ENCODE assay signal across 30 cellular contexts in the genomic region with DNA sequence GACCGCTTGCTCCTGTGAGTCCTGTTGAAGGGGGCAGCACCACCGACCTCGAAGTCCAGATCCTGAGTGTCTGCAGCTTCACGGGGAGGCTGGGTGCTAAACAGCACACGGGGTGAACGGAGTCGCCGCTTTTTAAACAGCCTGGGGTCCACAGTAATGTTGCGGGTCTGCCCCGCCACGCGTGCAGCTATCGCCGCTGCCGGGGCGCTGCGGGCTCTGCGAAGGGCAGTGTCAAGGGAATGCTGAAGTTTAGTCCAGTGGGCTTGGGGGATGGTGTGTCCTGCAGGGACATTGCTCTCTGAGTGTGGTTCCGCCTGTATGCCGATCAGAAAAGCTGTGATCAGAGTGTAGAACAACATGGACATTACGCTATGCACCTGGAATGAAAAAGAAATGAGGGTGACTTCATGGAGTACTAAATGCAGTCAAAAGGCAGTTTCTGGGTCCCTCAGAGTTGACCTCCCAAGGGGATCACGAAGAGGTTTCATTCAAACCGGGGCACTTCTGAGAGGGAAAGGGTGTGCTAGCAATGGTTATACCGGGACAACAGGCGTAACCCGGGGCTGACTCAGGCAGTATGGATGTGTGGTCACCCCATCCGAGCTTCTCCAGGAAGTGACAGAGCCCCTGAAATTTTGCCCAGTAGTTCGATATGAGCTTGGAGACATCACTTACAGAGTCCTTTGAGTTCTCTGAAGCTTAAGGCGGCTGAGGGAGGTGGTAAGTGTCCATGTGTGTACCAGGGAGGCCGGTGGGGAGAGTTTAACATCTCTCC. TPM values are rescaled to one million over a fixed set of nuclear protein-coding genes. Genes with fewer than 3 reads are reported as not detected.
"Had no signal": no experiment of that assay in that cellular context is flagged by ENCODE, and none has a peak within 500 bp of the region (broad histone marks: within the 10 kb centered on the region; RNA-seq: fewer than 3 reads in every experiment).

No MANE protein-coding gene starts in this region.

- H3K9me3 ChIP-seq: ascending aorta, body of pancreas had no signal

- DNase-seq: activated CD4-positive, alpha-beta memory T cell treated with anti-CD3 and anti-CD28 coated beads for 36 hours; activated CD4-positive, alpha-beta T cell treated with anti-CD3 and anti-CD28 coated beads, Interleukin-2, amount 10 ng/mL, durations not matched to agents 7 days and 5 days; activated CD4-positive, CD25-positive, alpha-beta regulatory T cell; activated CD8-positive, alpha-beta memory T cell treated with anti-CD3 and anti-CD28 coated beads for 24 hours; activated effector memory CD4-positive, alpha-beta T cell treated with anti-CD3 and anti-CD28 coated beads, Interleukin-2, amount 50 U/mL, for 16 hours; activated naive CD4-positive, alpha-beta T cell treated with Interleukin-2 at 50 U/mL for 16 hours; activated naive CD8-positive, alpha-beta T cell treated with anti-CD3 and anti-CD28 coated beads, Interleukin-2, amount 50 U/mL, for 24 hours; activated T-cell treated with anti-CD3 and anti-CD28 coated beads, Interleukin-2, amount 50 U/mL, for 4 hours; amniotic stem cell; body of pancreas; central memory CD4-positive, alpha-beta T cell; NCI-H1105 treated with DMSO at 0.1 percent for 48 hours; NCI-H1436 treated with DMSO at 0.1 percent for 48 hours; NCI-H187 treated with DMSO at 0.1 percent for 48 hours; NCI-H2081 treated with DMSO at 0.1 percent for 48 hours; NCI-H2171; NCI-H226; NCI-H526; NCI-H774; RPMI8226; T-cell; T-helper 2 cell; T1000 had no signal

- H3K27ac Mint-ChIP-seq: activated CD4-positive, alpha-beta memory T cell treated with anti-CD3 and anti-CD28 coated beads for 36 hours; activated CD4-positive, alpha-beta T cell treated with anti-CD3 and anti-CD28 coated beads, Interleukin-2, amount 10 ng/mL, durations not matched to agents 7 days and 5 days; activated naive CD4-positive, alpha-beta T cell treated with anti-CD3 and anti-CD28 coated beads, Interleukin-2, amount 50 U/mL, for 72 hours; activated naive CD8-positive, alpha-beta T cell treated with anti-CD3 and anti-CD28 coated beads, Interleukin-2, amount 50 U/mL, for 24 hours; T-cell had no signal

- H3K4me3 Mint-ChIP-seq: activated CD4-positive, alpha-beta memory T cell treated with anti-CD3 and anti-CD28 coated beads for 36 hours; activated CD4-positive, alpha-beta T cell treated with anti-CD3 and anti-CD28 coated beads, Interleukin-2, amount 10 ng/mL, durations not matched to agents 7 days and 5 days; activated naive CD8-positive, alpha-beta T cell treated with anti-CD3 and anti-CD28 coated beads, Interleukin-2, amount 50 U/mL, for 24 hours; activated T-cell treated with anti-CD3 and anti-CD28 coated beads, Interleukin-2, amount 50 U/mL, for 4 hours; T-cell had no signal

- H3K36me3 Mint-ChIP-seq: activated CD4-positive, alpha-beta memory T cell treated with anti-CD3 and anti-CD28 coated beads for 36 hours; activated naive CD4-positive, alpha-beta T cell treated with anti-CD3 and anti-CD28 coated beads, Interleukin-2, amount 50 U/mL, for 72 hours; T-cell had no signal

- H3K27me3 ChIP-seq: ascending aorta, body of pancreas had no signal

- H3K27ac ChIP-seq: body of pancreas, SK-N-MC, VCaP had no signal

- ATAC-seq: activated naive CD4-positive, alpha-beta T cell treated with anti-CD3 and anti-CD28 coated beads, Interleukin-2, amount 50 U/mL, for 72 hours; activated naive CD8-positive, alpha-beta T cell treated with anti-CD3 and anti-CD28 coated beads, Interleukin-2, amount 50 U/mL, for 24 hours; activated T-cell treated with anti-CD3 and anti-CD28 coated beads, Interleukin-2, amount 50 U/mL, for 4 hours; body of pancreas; Right ventricle myocardium inferior; T-cell had no signal

- H3K9me3 Mint-ChIP-seq: activated CD4-positive, alpha-beta memory T cell treated with anti-CD3 and anti-CD28 coated beads for 36 hours; activated CD4-positive, alpha-beta T cell treated with anti-CD3 and anti-CD28 coated beads, Interleukin-2, amount 10 ng/mL, durations not matched to agents 7 days and 5 days; activated naive CD8-positive, alpha-beta T cell treated with anti-CD3 and anti-CD28 coated beads, Interleukin-2, amount 50 U/mL, for 24 hours; activated T-cell treated with anti-CD3 and anti-CD28 coated beads, Interleukin-2, amount 50 U/mL, for 4 hours; T-cell had no signal

- H3K4me1 ChIP-seq: body of pancreas had no signal

- H3K4me1 Mint-ChIP-seq: activated CD4-positive, alpha-beta T cell treated with anti-CD3 and anti-CD28 coated beads, Interleukin-2, amount 10 ng/mL, durations not matched to agents 7 days and 5 days; activated naive CD8-positive, alpha-beta T cell treated with anti-CD3 and anti-CD28 coated beads, Interleukin-2, amount 50 U/mL, for 24 hours; T-cell had no signal

- H3K4me3 ChIP-seq: ascending aorta, body of pancreas, SK-N-MC had no signal

- FAIRE-seq: TTC549 had no signal

RNA-seq across cellular contexts. Expression of gene NGF, which starts 51.4 kb away (rescaled TPM):
- total RNA-seq: activated CD4-positive, alpha-beta memory T cell treated with anti-CD3 and anti-CD28 coated beads for 36 hours; activated CD4-positive, alpha-beta T cell treated with anti-CD3 and anti-CD28 coated beads, Interleukin-2, amount 10 ng/mL, durations not matched to agents 7 days and 5 days; activated naive CD4-positive, alpha-beta T cell treated with anti-CD3 and anti-CD28 coated beads, Interleukin-2, amount 50 U/mL, for 72 hours; activated T-cell treated with anti-CD3 and anti-CD28 coated beads, Interleukin-2, amount 50 U/mL, for 4 hours; OCI-LY7; T-cell had no signal
